ENCODE assay signal across 34 cellular contexts in genomic region chr6:157121897-157122296, GRCh38.
"Had no signal": no experiment of that assay in that cellular context is flagged by ENCODE, and none has a peak within 500 bp of the region (broad histone marks: within the 10 kb centered on the region; RNA-seq: fewer than 3 reads in every experiment).

No MANE protein-coding gene starts in this region.

- H3K27me3 Mint-ChIP-seq: activated B cell treated with CpG ODN at 0.5 μM for 24 hours; activated CD8-positive, alpha-beta T cell treated with anti-CD3 and anti-CD28 coated beads for 36 hours; activated naive CD4-positive, alpha-beta T cell treated with anti-CD3 and anti-CD28 coated beads, Interleukin-2, amount 50 U/mL, for 24 hours; activated naive CD8-positive, alpha-beta T cell treated with anti-CD3 and anti-CD28 coated beads for 36 hours; activated naive CD8-positive, alpha-beta T cell treated with anti-CD3 and anti-CD28 coated beads, Interleukin-2, amount 50 U/mL, for 24 hours; central memory CD8-positive, alpha-beta T cell; effector memory CD8-positive, alpha-beta T cell; T-helper 17 cell had no signal

- H3K9me3 Mint-ChIP-seq: activated B cell treated with CpG ODN at 0.5 μM for 24 hours; activated CD8-positive, alpha-beta T cell treated with anti-CD3 and anti-CD28 coated beads for 36 hours; activated naive CD4-positive, alpha-beta T cell treated with anti-CD3 and anti-CD28 coated beads for 36 hours; activated naive CD4-positive, alpha-beta T cell treated with anti-CD3 and anti-CD28 coated beads, Interleukin-2, amount 50 U/mL, for 24 hours; activated naive CD8-positive, alpha-beta T cell treated with anti-CD3 and anti-CD28 coated beads for 36 hours; activated naive CD8-positive, alpha-beta T cell treated with anti-CD3 and anti-CD28 coated beads, Interleukin-2, amount 50 U/mL, for 24 hours; activated T-helper 1 cell treated with anti-CD3 and anti-CD28 coated beads, Interleukin-12 subunit alpha, Interleukin-12 subunit beta, Interleukin-2, Interleukin-4 antibody, amounts not matched to agents 30 ng/mL and 10 ng/mL and 1 ng/mL, durations not matched to agents 14 hours and 24 hours and 36 hours; activated T-helper 2 cell treated with anti-CD3 and anti-CD28 coated beads, Interferon-gamma antibody, Interleukin-2, Interleukin-4, amounts not matched to agents 10 μg/mL and 5 μg/mL and 100 μg/mL, durations not matched to agents 14 hours and 24 hours and 36 hours; central memory CD8-positive, alpha-beta T cell; effector memory CD8-positive, alpha-beta T cell; T-helper 2 cell treated with Interferon-gamma antibody and Interleukin-4, amounts not matched to agents 5 μg/mL and 100 μg/mL, for 36 hours had no signal

- H3K9me3 ChIP-seq: ascending aorta, esophagus muscularis mucosa had no signal

- DNase-seq: activated B cell treated with CpG ODN at 0.5 μM for 24 hours; activated CD4-positive, alpha-beta T cell treated with anti-CD3 and anti-CD28 coated beads for 48 hours; activated CD4-positive, alpha-beta T cell treated with anti-CD3 and anti-CD28 coated beads, Interleukin-2, amount 50 U/mL, for 1 hour; activated CD4-positive, alpha-beta T cell treated with anti-CD3 and anti-CD28 coated beads, Interleukin-2, amount 50 U/mL, for 48 hours; activated CD8-positive, alpha-beta memory T cell treated with anti-CD3 and anti-CD28 coated beads for 24 hours; activated CD8-positive, alpha-beta T cell treated with anti-CD3 and anti-CD28 coated beads for 36 hours; activated effector memory CD4-positive, alpha-beta T cell treated with anti-CD3 and anti-CD28 coated beads, Interleukin-2, amount 50 U/mL, for 16 hours; activated naive CD4-positive, alpha-beta T cell treated with anti-CD3 and anti-CD28 coated beads for 36 hours; activated naive CD8-positive, alpha-beta T cell treated with anti-CD3 and anti-CD28 coated beads for 36 hours; activated naive CD8-positive, alpha-beta T cell treated with anti-CD3 and anti-CD28 coated beads, Interleukin-2, amount 50 U/mL, for 24 hours; activated T-cell treated with anti-CD3 and anti-CD28 coated beads, Interleukin-2, amount 50 U/mL, for 48 hours; brain microvascular endothelial cell; cortex of kidney; dermis blood vessel endothelial cell; effector CD4-positive, alpha-beta T cell; effector memory CD8-positive, alpha-beta T cell; erythroblast; foreskin fibroblast; head of caudate nucleus; T-helper 1 cell; T-helper 17 cell; T1000; WERI-Rb-1 had no signal

- FAIRE-seq: bronchial epithelial cell, colon, frontal cortex had no signal

- H3K4me3 ChIP-seq: ascending aorta, esophagus muscularis mucosa had no signal

- H3K27ac Mint-ChIP-seq: activated B cell treated with CpG ODN at 0.5 μM for 24 hours; activated CD8-positive, alpha-beta T cell treated with anti-CD3 and anti-CD28 coated beads for 36 hours; activated naive CD4-positive, alpha-beta T cell treated with anti-CD3 and anti-CD28 coated beads for 36 hours; activated naive CD4-positive, alpha-beta T cell treated with anti-CD3 and anti-CD28 coated beads, Interleukin-2, amount 50 U/mL, for 24 hours; activated naive CD8-positive, alpha-beta T cell treated with anti-CD3 and anti-CD28 coated beads for 36 hours; activated naive CD8-positive, alpha-beta T cell treated with anti-CD3 and anti-CD28 coated beads, Interleukin-2, amount 50 U/mL, for 24 hours; activated T-helper 1 cell treated with anti-CD3 and anti-CD28 coated beads, Interleukin-12 subunit alpha, Interleukin-12 subunit beta, Interleukin-2, Interleukin-4 antibody, amounts not matched to agents 30 ng/mL and 10 ng/mL and 1 ng/mL, durations not matched to agents 14 hours and 24 hours and 36 hours; activated T-helper 2 cell treated with anti-CD3 and anti-CD28 coated beads, Interferon-gamma antibody, Interleukin-2, Interleukin-4, amounts not matched to agents 10 μg/mL and 5 μg/mL and 100 μg/mL, durations not matched to agents 14 hours and 24 hours and 36 hours; effector memory CD8-positive, alpha-beta T cell; T-helper 17 cell; T-helper 2 cell treated with Interferon-gamma antibody and Interleukin-4, amounts not matched to agents 5 μg/mL and 100 μg/mL, for 36 hours had no signal

- H3K27ac ChIP-seq: ascending aorta, brain microvascular endothelial cell, esophagus muscularis mucosa, WERI-Rb-1 had no signal

- ATAC-seq: activated CD4-positive, CD25-positive, alpha-beta regulatory T cell treated with anti-CD3 and anti-CD28 coated beads, Interleukin-2, amount 50 U/mL, for 24 hours; activated CD8-positive, alpha-beta T cell treated with anti-CD3 and anti-CD28 coated beads for 36 hours; activated naive CD8-positive, alpha-beta T cell treated with anti-CD3 and anti-CD28 coated beads, Interleukin-2, amount 50 U/mL, for 24 hours; effector memory CD8-positive, alpha-beta T cell; T-helper 17 cell had no signal

- H3K36me3 ChIP-seq: ascending aorta, brain microvascular endothelial cell had no signal

- H3K27me3 ChIP-seq: ascending aorta, brain microvascular endothelial cell, esophagus muscularis mucosa had no signal

- H3K4me3 Mint-ChIP-seq: activated B cell treated with CpG ODN at 0.5 μM for 24 hours; activated CD8-positive, alpha-beta T cell treated with anti-CD3 and anti-CD28 coated beads for 36 hours; activated naive CD4-positive, alpha-beta T cell treated with anti-CD3 and anti-CD28 coated beads for 36 hours; activated naive CD4-positive, alpha-beta T cell treated with anti-CD3 and anti-CD28 coated beads, Interleukin-2, amount 50 U/mL, for 24 hours; activated naive CD8-positive, alpha-beta T cell treated with anti-CD3 and anti-CD28 coated beads for 36 hours; activated naive CD8-positive, alpha-beta T cell treated with anti-CD3 and anti-CD28 coated beads, Interleukin-2, amount 50 U/mL, for 24 hours; activated T-helper 1 cell treated with anti-CD3 and anti-CD28 coated beads, Interleukin-12 subunit alpha, Interleukin-12 subunit beta, Interleukin-2, Interleukin-4 antibody, amounts not matched to agents 30 ng/mL and 10 ng/mL and 1 ng/mL, durations not matched to agents 14 hours and 24 hours and 36 hours; central memory CD8-positive, alpha-beta T cell; effector memory CD8-positive, alpha-beta T cell; T-helper 17 cell; T-helper 2 cell treated with Interferon-gamma antibody and Interleukin-4, amounts not matched to agents 5 μg/mL and 100 μg/mL, for 36 hours had no signal
